ENCODE assay signal across 13 cellular contexts in genomic region chr2:180040146-180040925, GRCh38. TPM values are rescaled to one million over a fixed set of nuclear protein-coding genes. Genes with fewer than 3 reads are reported as not detected.
DNase-seq lines count a peak whose midpoint lies in the region; ATAC-seq, FAIRE-seq and TF ChIP-seq lines count a peak whose summit lies in the region.
"Had no signal": no experiment of that assay in that cellular context is flagged by ENCODE, and none has a peak within 500 bp of the region (broad histone marks: within the 10 kb centered on the region; RNA-seq: fewer than 3 reads in every experiment).

No MANE protein-coding gene starts in this region.

- ATAC-seq in GM18858 (IDR thresholded peaks at IDR 0.05; ENCODE audit: unreplicated experiment): no peak
- ATAC-seq: psoas muscle had no signal

- no peaks in the 10 kb centered on the region for H3K27me3 Mint-ChIP-seq in astrocyte (ENCODE audit: low read depth, unreplicated experiment)

- H3K36me3 ChIP-seq in ACC112 (ENCODE audit: insufficient read depth, low read length) (no peaks in the 10 kb centered on the region), astrocyte (ENCODE audit: insufficient read depth, low read length) (no peaks in the 10 kb centered on the region)
- H3K36me3 ChIP-seq: Peyer's patch had no signal

- H3K79me2 ChIP-seq in ACC112 (ENCODE audit: control insufficient read depth, insufficient read depth, low read length, unreplicated experiment): no peaks in the 10 kb centered on the region
- no peaks in the 10 kb centered on the region for H3K79me2 ChIP-seq in astrocyte (ENCODE audit: insufficient read depth, low read length)

- no peak overlapping the region for H3K27ac Mint-ChIP-seq in astrocyte (ENCODE audit: unreplicated experiment)
- H3K27ac Mint-ChIP-seq: stimulated activated naive CD8-positive, alpha-beta T cell treated with anti-CD3 and anti-CD28 coated beads, Interleukin-15, Interleukin-2, amounts not matched to agents 100 ng/mL and 50 ng/mL, for 24 hours had no signal

- no peaks in the 10 kb centered on the region for H4K20me1 ChIP-seq in astrocyte (ENCODE audit: insufficient read depth, low read length)

- DNase-seq in H4 (ENCODE audit: low spot score) (peak; percentile 78), astrocyte (ENCODE audit: low read depth) (peak; percentile 98), foreskin melanocyte (peak; percentile 27), activated gamma-delta T cell treated with Interleukin-2 at 50 U/mL for 16 hours (no peak), SKM-1 (lab: John Stamatoyannopoulos, UW; ENCODE audit: unreplicated experiment) (no peak)
- no peak for DNase-seq in activated naive CD4-positive, alpha-beta T cell treated with anti-CD3 and anti-CD28 coated beads, Interleukin-2, amount 50 U/mL, for 16 hours
- DNase-seq: NCI-H2227 treated with DMSO at 0.1 percent for 48 hours, Peyer's patch, psoas muscle had no signal

- H3K9me3 Mint-ChIP-seq in astrocyte (ENCODE audit: unreplicated experiment): no peaks in the 10 kb centered on the region
- H3K9me3 Mint-ChIP-seq: stimulated activated naive CD8-positive, alpha-beta T cell treated with anti-CD3 and anti-CD28 coated beads, Interleukin-15, Interleukin-2, amounts not matched to agents 100 ng/mL and 50 ng/mL, for 24 hours had no signal

- peak overlapping the region; percentile 25; the same call in 1 of the 2 replicates for H3K4me3 ChIP-seq in ACC112 (ENCODE audit: low read depth, low read length)
- H3K4me3 ChIP-seq in astrocyte (ENCODE audit: insufficient read depth, low read depth, low read length): no peak overlapping the region
- H3K4me3 ChIP-seq: Peyer's patch, psoas muscle had no signal

- H3K9ac ChIP-seq in astrocyte (ENCODE audit: low read length): no peak overlapping the region

- peaks cover 23% of the 10 kb centered on the region for H3K4me1 ChIP-seq in ACC112 (ENCODE audit: control insufficient read depth, insufficient read depth, low read length, unreplicated experiment)
- H3K4me1 ChIP-seq in astrocyte (ENCODE audit: insufficient read depth, low read length): peaks cover 9% of the 10 kb centered on the region
- H3K4me1 ChIP-seq: Peyer's patch, psoas muscle had no signal

- H2AFZ ChIP-seq in ACC112 (ENCODE audit: low read length, unreplicated experiment): no peak overlapping the region
- no peak overlapping the region for H2AFZ ChIP-seq in astrocyte (ENCODE audit: low read depth, low read length)

- H3K27me3 ChIP-seq in ACC112 (ENCODE audit: insufficient read depth, low read length) (no peaks in the 10 kb centered on the region), astrocyte (ENCODE audit: insufficient read depth, low read length) (peaks cover 22% of the 10 kb centered on the region)
- H3K27me3 ChIP-seq: Peyer's patch had no signal

- peak; percentile 99 for FAIRE-seq in astrocyte (lab: Jason Lieb, UNC)

- peak; percentile 40 for TF ChIP-seq CTCF in astrocyte (IDR thresholded peaks at IDR 0.05; ENCODE audit: insufficient read depth, low read depth, low read length)

- H3K9me3 ChIP-seq in astrocyte (ENCODE audit: insufficient read depth, low read depth, low read length): no peaks in the 10 kb centered on the region
- H3K9me3 ChIP-seq: Peyer's patch, psoas muscle had no signal

- no peaks in the 10 kb centered on the region for H3K4me1 Mint-ChIP-seq in astrocyte (ENCODE audit: low read depth, unreplicated experiment)

- H3K4me2 ChIP-seq in astrocyte (ENCODE audit: low read length): peak overlapping the region; percentile 17

- H3K36me3 Mint-ChIP-seq in astrocyte (ENCODE audit: low read depth, unreplicated experiment): no peaks in the 10 kb centered on the region

- H3K27ac ChIP-seq in ACC112 (ENCODE audit: low read depth, low read length) (peak overlapping the region; percentile 39), astrocyte (ENCODE audit: low read depth, low read length) (no peak overlapping the region)
- H3K27ac ChIP-seq: C4-2B, Peyer's patch, psoas muscle had no signal

- no peak overlapping the region for H3K4me3 Mint-ChIP-seq in astrocyte (ENCODE audit: unreplicated experiment)
- H3K4me3 Mint-ChIP-seq: stimulated activated naive CD8-positive, alpha-beta T cell treated with anti-CD3 and anti-CD28 coated beads, Interleukin-15, Interleukin-2, amounts not matched to agents 100 ng/mL and 50 ng/mL, for 24 hours had no signal

RNA-seq across cellular contexts. Expression of gene CWC22, which starts 33.2 kb away (rescaled TPM):
- 8.9 and 10.2 TPM in 2 replicates for total RNA-seq in H4 (2014; rRNA removed; shearing (Covaris generic))
- 12.3 and 13.5 TPM in 2 replicates for total RNA-seq in astrocyte

Comparison
In these comparisons a context has a peak if more than half of its experiments do, and no peak if none do; other contexts are left out.
1. DNase-seq: peak in H4 (single experiment), astrocyte (single experiment) and foreskin melanocyte (single experiment); none in activated gamma-delta T cell treated with Interleukin-2 at 50 U/mL for 16 hours (single experiment), SKM-1 (single experiment) and activated naive CD4-positive, alpha-beta T cell treated with anti-CD3 and anti-CD28 coated beads, Interleukin-2, amount 50 U/mL, for 16 hours (single experiment).